In genomic region chr14:75184447-75184846, GRCh38 we compare ENCODE assay signal across 1 cellular context.
A peak's percentile ranks its signal among the peaks of the same experiment; 100 is the strongest.
TF ChIP-seq lines count a peak whose summit lies in the region.

No MANE protein-coding gene starts in this region.

TF ChIP-seq in GM12878, 131 proteins besides CTCF, POLR2A, EP300 and RAD21 (continued from another document):
- TF ChIP-seq SKIL (IDR thresholded peaks at IDR 0.05; ENCODE audit: low read depth, poor library complexity, severe bottlenecking): no peak
- TF ChIP-seq CBX3 (IDR thresholded peaks at IDR 0.05; ENCODE audit: borderline replicate concordance, low read depth): no peak
- TF ChIP-seq RUNX3 (IDR thresholded peaks at IDR 0.05; ENCODE audit: low read length): peak; percentile 57; the same call in 1 of the 2 replicates
- no peak for TF ChIP-seq YY1 (IDR thresholded peaks at IDR 0.05; ENCODE audit: low read depth, low read length)
- TF ChIP-seq EGR1 (IDR thresholded peaks at IDR 0.05; ENCODE audit: borderline replicate concordance in 1 of 2, low read depth in 2 of 2, low read length in 2 of 2): no peak
- TF ChIP-seq SMARCA5 (IDR thresholded peaks at IDR 0.05): no peak
- TF ChIP-seq E4F1 (IDR thresholded peaks at IDR 0.05; ENCODE audit: borderline replicate concordance, partially characterized antibody): no peak
- TF ChIP-seq BMI1 (IDR thresholded peaks at IDR 0.05; ENCODE audit: borderline replicate concordance): no peak
- peak; percentile 72 for TF ChIP-seq MTA2 (IDR thresholded peaks at IDR 0.05; ENCODE audit: low read depth)
- no peak for TF ChIP-seq ZNF274 (IDR thresholded peaks at IDR 0.05; ENCODE audit: insufficient read depth, insufficient read length)
- 0 out of 2 replicates have a peak, but pooled peaks have one; percentile 59 for TF ChIP-seq RBBP5 (conservative IDR thresholded peaks at IDR 0.05)
- TF ChIP-seq IKZF1 (conservative IDR thresholded peaks at IDR 0.05): 0 out of 2 replicates have a peak, but pooled peaks have one; percentile 11
- TF ChIP-seq BCL11A (IDR thresholded peaks at IDR 0.05; ENCODE audit: low read depth, low read length): peak; percentile 61
- 0 out of 2 replicates have a peak, but pooled peaks have one; percentile 18 for TF ChIP-seq ATF2 (IDR thresholded peaks at IDR 0.05; ENCODE audit: low read length)
- 0 out of 4 replicates have a peak, but pooled peaks of 1 of the 2 experiments have one; percentile 15 for TF ChIP-seq ETV6 (conservative IDR thresholded peaks at IDR 0.05 in 1 of 2, IDR thresholded peaks at IDR 0.05 in 1 of 2; ENCODE audit: borderline replicate concordance in 1 of 2, low read depth in 1 of 2)
- TF ChIP-seq MEF2B (IDR thresholded peaks at IDR 0.05; ENCODE audit: partially characterized antibody, poor library complexity, severe bottlenecking): peak; percentile 72
- TF ChIP-seq MEF2A (IDR thresholded peaks at IDR 0.05; ENCODE audit: insufficient read depth, low read depth, low read length): peak; percentile 91
- TF ChIP-seq IKZF2 (IDR thresholded peaks at IDR 0.05): peak; percentile 25 to 49; a peak in 2 of 4 replicates
- TF ChIP-seq ZZZ3 (IDR thresholded peaks at IDR 0.05; ENCODE audit: control insufficient read depth, insufficient read length, low read depth): no peak
- TF ChIP-seq IRF3 (IDR thresholded peaks at IDR 0.05): no peak
- TF ChIP-seq SIX5 (IDR thresholded peaks at IDR 0.05; ENCODE audit: low read depth, low read length, severe bottlenecking): no peak
- no peak for TF ChIP-seq SMAD1 (IDR thresholded peaks at IDR 0.05; ENCODE audit: low read depth, partially characterized antibody)
- TF ChIP-seq JUNB (IDR thresholded peaks at IDR 0.05): peak; percentile 68
- 0 out of 2 replicates have a peak, but pooled peaks have one; percentile 11 for TF ChIP-seq ATF7 (IDR thresholded peaks at IDR 0.05; ENCODE audit: low read depth)
